In genomic region chr19:18402433-18403248, GRCh38 we compare ENCODE assay signal across 1 cellular context.
A peak's percentile ranks its signal among the peaks of the same experiment; 100 is the strongest.
TF ChIP-seq lines count a peak whose summit lies in the region.

No MANE protein-coding gene starts in this region.

TF ChIP-seq in HepG2, 621 proteins besides CTCF, POLR2A, EP300 and RAD21:
- peak; percentile 89 for TF ChIP-seq ZBTB39 (CRISPR knock-in tag; IDR thresholded peaks at IDR 0.05)
- 0 out of 2 replicates have a peak, but pooled peaks have one; percentile 8 for TF ChIP-seq ZNF792 (CRISPR knock-in tag; IDR thresholded peaks at IDR 0.05)
- peak; percentile 52; the same call in 1 of the 2 replicates for TF ChIP-seq RXRB (CRISPR knock-in tag; IDR thresholded peaks at IDR 0.05; ENCODE audit: borderline replicate concordance)
- TF ChIP-seq ZNF501 (CRISPR knock-in tag; IDR thresholded peaks at IDR 0.05), result 0 out of 2 replicates have a peak, but pooled peaks have one; percentile 18
- TF ChIP-seq TFE3 (CRISPR knock-in tag; IDR thresholded peaks at IDR 0.05), result peak; percentile 43; the same call in 1 of the 2 replicates
- TF ChIP-seq TBX2 (CRISPR knock-in tag; IDR thresholded peaks at IDR 0.05; ENCODE audit: borderline replicate concordance), result peak; percentile 32; the same call in 1 of the 2 replicates
- 0 out of 2 replicates have a peak, but pooled peaks have one; percentile 18 for TF ChIP-seq MIXL1 (CRISPR knock-in tag; IDR thresholded peaks at IDR 0.05)
- peak; percentile 35; the same call in 1 of the 2 replicates for TF ChIP-seq ZFX (CRISPR knock-in tag; IDR thresholded peaks at IDR 0.05; ENCODE audit: low read depth)
- 0 out of 2 replicates have a peak, but pooled peaks have one; percentile 18 for TF ChIP-seq IKZF5 (CRISPR knock-in tag; IDR thresholded peaks at IDR 0.05)
- 0 out of 2 replicates have a peak, but pooled peaks have one; percentile 10 for TF ChIP-seq GATAD2A (CRISPR knock-in tag; IDR thresholded peaks at IDR 0.05)
- peak; percentile 17; the same call in 1 of the 2 replicates for TF ChIP-seq ERF (CRISPR knock-in tag; IDR thresholded peaks at IDR 0.05)
- peak; percentile 34; the same call in 1 of the 2 replicates for TF ChIP-seq ZNF563 (CRISPR knock-in tag; IDR thresholded peaks at IDR 0.05)
- TF ChIP-seq TEAD3 (CRISPR knock-in tag; optimal IDR thresholded peaks at IDR 0.05; ENCODE audit: borderline replicate concordance), result peak; percentile 48
- TF ChIP-seq MED1 (CRISPR knock-in tag; IDR thresholded peaks at IDR 0.05), result peak; percentile 53; the same call in 1 of the 2 replicates
- TF ChIP-seq SAP130 (CRISPR knock-in tag; IDR thresholded peaks at IDR 0.05; ENCODE audit: low read depth), result peak; percentile 26
- 0 out of 2 replicates have a peak, but pooled peaks have one; percentile 21 for TF ChIP-seq NFAT5 (CRISPR knock-in tag; IDR thresholded peaks at IDR 0.05)
- 0 out of 2 replicates have a peak, but pooled peaks have one; percentile 16 for TF ChIP-seq SOX5 (CRISPR knock-in tag; IDR thresholded peaks at IDR 0.05; ENCODE audit: borderline replicate concordance)
- TF ChIP-seq ZNF790 (CRISPR knock-in tag; IDR thresholded peaks at IDR 0.05; ENCODE audit: borderline replicate concordance), result 0 out of 2 replicates have a peak, but pooled peaks have one; percentile 53
- TF ChIP-seq RARA (CRISPR knock-in tag; IDR thresholded peaks at IDR 0.05), result peak; percentile 63; the same call in 1 of the 2 replicates
- peak; percentile 54; the same call in 1 of the 2 replicates for TF ChIP-seq ZNF430 (CRISPR knock-in tag; IDR thresholded peaks at IDR 0.05)
